1 cellular context compared by ENCODE assay signal in the genomic region with DNA sequence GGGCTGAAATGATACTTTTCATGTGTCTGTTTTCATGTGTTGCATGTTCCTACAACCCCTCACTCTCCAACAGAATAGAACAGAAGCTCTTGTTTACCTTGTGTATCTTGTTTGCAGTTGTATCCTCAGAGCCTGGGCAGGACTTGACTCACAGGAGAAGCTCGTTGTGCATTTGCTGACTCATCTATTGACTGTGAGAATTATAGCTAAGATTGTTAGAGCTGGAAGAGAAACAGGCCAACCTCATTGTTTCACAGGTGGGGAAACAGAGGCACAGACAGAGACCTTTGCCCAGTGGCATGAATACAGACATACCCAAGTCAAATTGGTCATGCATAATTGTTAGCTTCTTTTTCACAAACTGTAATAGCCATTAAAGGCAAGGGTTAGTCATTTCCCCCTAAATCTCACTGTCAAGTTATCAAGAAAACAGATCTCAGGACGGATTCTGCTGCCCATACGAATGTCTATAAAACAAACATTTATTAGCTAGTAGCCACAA.
TF ChIP-seq lines count a peak whose summit lies in the region.

No MANE protein-coding gene starts in this region.

TF ChIP-seq in K562, 482 proteins besides CTCF, POLR2A, EP300 and RAD21 (continued from another document):
- TF ChIP-seq, protein P1, sequence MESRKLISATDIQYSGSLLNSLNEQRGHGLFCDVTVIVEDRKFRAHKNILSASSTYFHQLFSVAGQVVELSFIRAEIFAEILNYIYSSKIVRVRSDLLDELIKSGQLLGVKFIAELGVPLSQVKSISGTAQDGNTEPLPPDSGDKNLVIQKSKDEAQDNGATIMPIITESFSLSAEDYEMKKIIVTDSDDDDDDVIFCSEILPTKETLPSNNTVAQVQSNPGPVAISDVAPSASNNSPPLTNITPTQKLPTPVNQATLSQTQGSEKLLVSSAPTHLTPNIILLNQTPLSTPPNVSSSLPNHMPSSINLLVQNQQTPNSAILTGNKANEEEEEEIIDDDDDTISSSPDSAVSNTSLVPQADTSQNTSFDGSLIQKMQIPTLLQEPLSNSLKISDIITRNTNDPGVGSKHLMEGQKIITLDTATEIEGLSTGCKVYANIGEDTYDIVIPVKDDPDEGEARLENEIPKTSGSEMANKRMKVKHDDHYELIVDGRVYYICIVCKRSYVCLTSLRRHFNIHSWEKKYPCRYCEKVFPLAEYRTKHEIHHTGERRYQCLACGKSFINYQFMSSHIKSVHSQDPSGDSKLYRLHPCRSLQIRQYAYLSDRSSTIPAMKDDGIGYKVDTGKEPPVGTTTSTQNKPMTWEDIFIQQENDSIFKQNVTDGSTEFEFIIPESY (CRISPR knock-in tag; IDR thresholded peaks at IDR 0.05): no peak
- TF ChIP-seq ZNF184 (CRISPR knock-in tag; IDR thresholded peaks at IDR 0.05): no peak
- TF ChIP-seq, protein P2, sequence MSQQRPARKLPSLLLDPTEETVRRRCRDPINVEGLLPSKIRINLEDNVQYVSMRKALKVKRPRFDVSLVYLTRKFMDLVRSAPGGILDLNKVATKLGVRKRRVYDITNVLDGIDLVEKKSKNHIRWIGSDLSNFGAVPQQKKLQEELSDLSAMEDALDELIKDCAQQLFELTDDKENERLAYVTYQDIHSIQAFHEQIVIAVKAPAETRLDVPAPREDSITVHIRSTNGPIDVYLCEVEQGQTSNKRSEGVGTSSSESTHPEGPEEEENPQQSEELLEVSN (IDR thresholded peaks at IDR 0.05; ENCODE audit: borderline replicate concordance in 1 of 2, extremely low read depth in 1 of 2, insufficient read depth in 1 of 2, insufficient read length in 1 of 2, low read depth in 1 of 2, low read length in 1 of 2, poor library complexity in 1 of 2, severe bottlenecking in 1 of 2): no peak
- peak; percentile 99 for TF ChIP-seq MAFG (tag; conservative IDR thresholded peaks at IDR 0.05)
- TF ChIP-seq CEBPG (CRISPR knock-in tag; IDR thresholded peaks at IDR 0.05): no peak
- TF ChIP-seq CEBPG (tag; conservative IDR thresholded peaks at IDR 0.05 in 1 of 2, IDR thresholded peaks at IDR 0.05 in 1 of 2): no peak
- TF ChIP-seq, protein P3, sequence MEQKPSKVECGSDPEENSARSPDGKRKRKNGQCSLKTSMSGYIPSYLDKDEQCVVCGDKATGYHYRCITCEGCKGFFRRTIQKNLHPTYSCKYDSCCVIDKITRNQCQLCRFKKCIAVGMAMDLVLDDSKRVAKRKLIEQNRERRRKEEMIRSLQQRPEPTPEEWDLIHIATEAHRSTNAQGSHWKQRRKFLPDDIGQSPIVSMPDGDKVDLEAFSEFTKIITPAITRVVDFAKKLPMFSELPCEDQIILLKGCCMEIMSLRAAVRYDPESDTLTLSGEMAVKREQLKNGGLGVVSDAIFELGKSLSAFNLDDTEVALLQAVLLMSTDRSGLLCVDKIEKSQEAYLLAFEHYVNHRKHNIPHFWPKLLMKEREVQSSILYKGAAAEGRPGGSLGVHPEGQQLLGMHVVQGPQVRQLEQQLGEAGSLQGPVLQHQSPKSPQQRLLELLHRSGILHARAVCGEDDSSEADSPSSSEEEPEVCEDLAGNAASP (IDR thresholded peaks at IDR 0.05): no peak
- no peak for TF ChIP-seq KDM4B (IDR thresholded peaks at IDR 0.05; ENCODE audit: borderline replicate concordance in 2 of 2, low read depth in 1 of 2)
- TF ChIP-seq, protein P4, sequence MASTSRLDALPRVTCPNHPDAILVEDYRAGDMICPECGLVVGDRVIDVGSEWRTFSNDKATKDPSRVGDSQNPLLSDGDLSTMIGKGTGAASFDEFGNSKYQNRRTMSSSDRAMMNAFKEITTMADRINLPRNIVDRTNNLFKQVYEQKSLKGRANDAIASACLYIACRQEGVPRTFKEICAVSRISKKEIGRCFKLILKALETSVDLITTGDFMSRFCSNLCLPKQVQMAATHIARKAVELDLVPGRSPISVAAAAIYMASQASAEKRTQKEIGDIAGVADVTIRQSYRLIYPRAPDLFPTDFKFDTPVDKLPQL (IDR thresholded peaks at IDR 0.05; ENCODE audit: extremely low read depth, insufficient read length): no peak
- peak; percentile 83 for TF ChIP-seq SOX6 (IDR thresholded peaks at IDR 0.05)
